Comparison of ENCODE assay signal across 20 cellular contexts in genomic region chr6:23980965-23981364, GRCh38.
DNase-seq lines count a peak whose midpoint lies in the region; ATAC-seq and TF ChIP-seq lines count a peak whose summit lies in the region.
"Had no signal": no experiment of that assay in that cellular context is flagged by ENCODE, and none has a peak within 500 bp of the region (broad histone marks: within the 10 kb centered on the region; RNA-seq: fewer than 3 reads in every experiment).

No MANE protein-coding gene starts in this region.

- no peaks in the 10 kb centered on the region for H3K79me1 ChIP-seq in neuronal stem cell (ENCODE audit: low read depth, low read length)

- H3K9me3 ChIP-seq in PC-3 (ENCODE audit: low read length) (no peaks in the 10 kb centered on the region), neuronal stem cell (replicated peaks in 1 of 2; ENCODE audit: control insufficient read depth in 2 of 2, insufficient read depth in 1 of 2, low read depth in 1 of 2, low read length in 2 of 2) (no peaks in the 10 kb centered on the region)
- H3K9me3 ChIP-seq: MG63 had no signal

- peak overlapping the region; percentile 16 for H3K18ac ChIP-seq in neuronal stem cell (ENCODE audit: low read length)

- H3K27me3 ChIP-seq in PC-3 (ENCODE audit: low read length): peaks cover 32% of the 10 kb centered on the region
- H3K27me3 ChIP-seq in neuronal stem cell (ENCODE audit: control insufficient read depth in 3 of 3, insufficient read depth in 3 of 3, low read depth in 1 of 3, low read length in 3 of 3): no peaks in the 10 kb centered on the region
- peaks cover 0 to 5% (median 0%) of the 10 kb centered on the region in 45 donors for H3K27me3 ChIP-seq in dorsolateral prefrontal cortex
- H3K27me3 ChIP-seq: MG63 had no signal

- intact Hi-C loops in PC-3 (cut with micrococcal nuclease): no loop called here
- intact Hi-C loops in dorsolateral prefrontal cortex (cut with DNase I): no loop called here

- no peaks in the 10 kb centered on the region for H3K36me3 ChIP-seq in PC-3 (ENCODE audit: low read depth, low read length)
- no peaks in the 10 kb centered on the region for H3K36me3 ChIP-seq in neuronal stem cell (replicated peaks in 1 of 2; ENCODE audit: control insufficient read depth in 2 of 2, insufficient read depth in 2 of 2, low read length in 2 of 2)
- H3K36me3 ChIP-seq: MG63 had no signal

- H2BK15ac ChIP-seq in neuronal stem cell (ENCODE audit: low read length): no peak overlapping the region

- CTCF ChIA-PET in PC-3 (lab: Charles Lee): no interaction called here

- H4K8ac ChIP-seq in neuronal stem cell (ENCODE audit: low read depth, low read length): no peak overlapping the region

- H3K9me2 ChIP-seq in PC-3 (replicated peaks; ENCODE audit: low read length): no peaks in the 10 kb centered on the region

- H3K4me2 ChIP-seq in PC-3 (ENCODE audit: low read length) (no peak overlapping the region), neuronal stem cell (ENCODE audit: insufficient read depth, low read length, poor library complexity, severe bottlenecking) (no peak overlapping the region)
- H3K4me2 ChIP-seq: KMS-11 had no signal

- BruUV-seq in PC-3 (replicated peaks; lab: Mats Ljungman, UMichigan): no TSS peak

- TF ChIP-seq CTCF in PC-3 (conservative IDR thresholded peaks at IDR 0.05; ENCODE audit: low read depth, low read length) (no peak), dorsolateral prefrontal cortex (IDR thresholded peaks at IDR 0.05 in 54 of 56, conservative IDR thresholded peaks at IDR 0.05 in 2 of 56; ENCODE audit: low read depth in 1 of 56, partially characterized antibody in 56 of 56) (no peak)

- H3K23ac ChIP-seq in neuronal stem cell (ENCODE audit: low read depth, low read length, poor library complexity): no peak overlapping the region

- H3K9ac ChIP-seq in PC-3 (ENCODE audit: low read length): no peak overlapping the region
- no peak overlapping the region for H3K9ac ChIP-seq in neuronal stem cell (ENCODE audit: low read depth, low read length, poor library complexity)
- H3K9ac ChIP-seq: KMS-11 had no signal

- no peak overlapping the region for H2BK5ac ChIP-seq in neuronal stem cell (ENCODE audit: low read length)

- H3K14ac ChIP-seq in neuronal stem cell (ENCODE audit: low read length): no peak overlapping the region

- whole genome bisulfite sequencing in neuronal stem cell (ENCODE audit: extremely low coverage in 2 of 2, insufficient read length in 2 of 2, insufficient replicate concordance in 1 of 2), 2 donors: no CpG with 5 or more reads among the region's 1 CpG

- H2BK120ac ChIP-seq in neuronal stem cell (ENCODE audit: low read depth, low read length): no peak overlapping the region

- no peaks in the 10 kb centered on the region for H4K20me1 ChIP-seq in PC-3 (ENCODE audit: low read length)

- no peak overlapping the region for H2BK12ac ChIP-seq in neuronal stem cell (ENCODE audit: low read length)

- no peaks in the 10 kb centered on the region; the same call in 1 of the 2 replicates for H3K4me1 ChIP-seq in PC-3 (ENCODE audit: insufficient read depth, low read length)
- peaks cover 1 to 2% of the 10 kb centered on the region in 2 donors for H3K4me1 ChIP-seq in neuronal stem cell (ENCODE audit: control insufficient read depth in 2 of 2, insufficient read depth in 1 of 2, low read depth in 1 of 2, low read length in 2 of 2)

- H3K79me2 ChIP-seq in PC-3 (ENCODE audit: low read length): no peaks in the 10 kb centered on the region

- H4K91ac ChIP-seq in neuronal stem cell (ENCODE audit: low read depth, low read length, poor library complexity): no peak overlapping the region

- H3K4ac ChIP-seq in neuronal stem cell (ENCODE audit: low read length): no peak overlapping the region

- POLR2A ChIA-PET in PC-3 (lab: Charles Lee; ENCODE audit: unreplicated experiment): no interaction called here

- H3K27ac ChIP-seq in PC-3 (ENCODE audit: low read length): no peak overlapping the region
- no peak overlapping the region for H3K27ac ChIP-seq in neuronal stem cell (replicated peaks; ENCODE audit: low read length)
- no peak overlapping the region for H3K27ac ChIP-seq in dorsolateral prefrontal cortex
- H3K27ac ChIP-seq: KMS-11 had no signal

- ATAC-seq in PC-3 (no peak), esophagus mucosa (peak; percentile 92), HG02884 (IDR thresholded peaks at IDR 0.05; ENCODE audit: unreplicated experiment) (no peak)
- ATAC-seq: HepG2, Panc1 had no signal

- no peak overlapping the region for H3K4me3 ChIP-seq in PC-3 (ENCODE audit: low read length)
- H3K4me3 ChIP-seq in neuronal stem cell (ENCODE audit: low read length in 2 of 2): no peak overlapping the region
- H3K4me3 ChIP-seq in dorsolateral prefrontal cortex: no peak overlapping the region
- H3K4me3 ChIP-seq: MG63 had no signal

- H2AFZ ChIP-seq in PC-3 (ENCODE audit: low read length): no peak overlapping the region
- H2AFZ ChIP-seq in neuronal stem cell (ENCODE audit: low read length): no peak overlapping the region

- no peak overlapping the region for H2AK5ac ChIP-seq in neuronal stem cell (ENCODE audit: low read depth, low read length)

- H3F3A ChIP-seq in PC-3 (ENCODE audit: low read length, unreplicated experiment): no peaks in the 10 kb centered on the region

- DNase-seq in COLO829 (ENCODE audit: low spot score) (peak; percentile 64), PC-3 (peak; percentile 35), neuronal stem cell (ENCODE audit: low spot score) (no peak), dorsolateral prefrontal cortex (no peak)
- DNase-seq in activated effector memory CD4-positive, alpha-beta T cell treated with Interleukin-2 at 50 U/mL for 16 hours: no peak
- no peak for DNase-seq in stimulated activated naive CD4-positive, alpha-beta T cell (lab: John Stamatoyannopoulos, UW)
- DNase-seq: CD4-positive, CD25-positive, alpha-beta regulatory T cell; DND-41; GF-D8; MG63; NCI-H1105; NCI-H1694 treated with DMSO at 0.1 percent for 48 hours; NCI-H446 treated with DMSO at 0.1 percent for 48 hours; NCI-H748 treated with DMSO at 0.1 percent for 48 hours; SHP77 had no signal

Comparison
In these comparisons a context has a peak if more than half of its experiments do, and no peak if none do; other contexts are left out.
1. DNase-seq: peak in COLO829 (single experiment) and PC-3 (single experiment); none in neuronal stem cell (single experiment), activated effector memory CD4-positive, alpha-beta T cell treated with Interleukin-2 at 50 U/mL for 16 hours (single experiment), stimulated activated naive CD4-positive, alpha-beta T cell (0 of 6) and dorsolateral prefrontal cortex (0 of 10).